ENCODE assay signal across 9 cellular contexts in genomic region chr10:89206402-89207180, GRCh38. TPM values are rescaled to one million over a fixed set of nuclear protein-coding genes. Genes with fewer than 3 reads are reported as not detected.
DNase-seq lines count a peak whose midpoint lies in the region; ATAC-seq, FAIRE-seq and TF ChIP-seq lines count a peak whose summit lies in the region.
"Had no signal": no experiment of that assay in that cellular context is flagged by ENCODE, and none has a peak within 500 bp of the region (broad histone marks: within the 10 kb centered on the region; RNA-seq: fewer than 3 reads in every experiment).

No MANE protein-coding gene starts in this region.

- no peaks in the 10 kb centered on the region for H3K9me3 Mint-ChIP-seq in stimulated activated memory B cell treated with anti-CD40 and anti-IgM and Interleukin-4, amounts not matched to agents 10 μg/mL and 1 μg/mL and 100 μg/mL, for 72 hours

- intact Hi-C loops in left lung (cut with DNase I): no loop called here

- H3K36me3 ChIP-seq in SJCRH30 (no peaks in the 10 kb centered on the region), bronchial epithelial cell (ENCODE audit: control insufficient read depth, insufficient read depth, low read length) (no peaks in the 10 kb centered on the region), left lung (no peaks in the 10 kb centered on the region)

- H3K4me1 Mint-ChIP-seq in stimulated activated memory B cell treated with anti-CD40 and anti-IgM and Interleukin-4, amounts not matched to agents 10 μg/mL and 1 μg/mL and 100 μg/mL, for 72 hours: peaks cover 25% of the 10 kb centered on the region

- H3K4me1 ChIP-seq in SJCRH30 (no peaks in the 10 kb centered on the region), left lung (peaks cover 14 to 20% of the 10 kb centered on the region in 2 donors)

- H3K4me3 ChIP-seq in SJCRH30 (peak overlapping the region; percentile 43), bronchial epithelial cell (ENCODE audit: low read depth, low read length) (peak overlapping the region; percentile 39), left lung (peak overlapping the region; percentile 47 to 49)

- ATAC-seq in left lung (peak; percentile 53), GM18861 (IDR thresholded peaks at IDR 0.05; ENCODE audit: unreplicated experiment) (no peak)
- ATAC-seq in stimulated activated memory B cell treated with anti-CD40 and anti-IgM and Interleukin-4, amounts not matched to agents 10 μg/mL and 1 μg/mL and 100 μg/mL, for 72 hours: peak; percentile 50

- FAIRE-seq in bronchial epithelial cell (lab: Jason Lieb, UNC): peak; percentile 32

- H3K27ac Mint-ChIP-seq in stimulated activated memory B cell treated with anti-CD40 and anti-IgM and Interleukin-4, amounts not matched to agents 10 μg/mL and 1 μg/mL and 100 μg/mL, for 72 hours: peak overlapping the region; percentile 15

- no peaks in the 10 kb centered on the region for H3K36me3 Mint-ChIP-seq in stimulated activated memory B cell treated with anti-CD40 and anti-IgM and Interleukin-4, amounts not matched to agents 10 μg/mL and 1 μg/mL and 100 μg/mL, for 72 hours

- in situ Hi-C loops in GM13976 (cut with MboI; ENCODE audit: low sequenced_read_pairs, unreplicated experiment): no loop called here

- H3K9me3 ChIP-seq in SJCRH30 (replicated peaks) (no peaks in the 10 kb centered on the region), left lung (no peaks in the 10 kb centered on the region)

- no peak for TF ChIP-seq CTCF in GM13976 (IDR thresholded peaks at IDR 0.05; ENCODE audit: borderline replicate concordance, control extremely low read depth, extremely low read depth, insufficient read depth, missing control alignments)
- TF ChIP-seq CTCF in bronchial epithelial cell (IDR thresholded peaks at IDR 0.05; ENCODE audit: insufficient read depth, low read length, severe bottlenecking): no peak
- TF ChIP-seq CTCF in left lung (IDR thresholded peaks at IDR 0.05): no peak

- no peaks in the 10 kb centered on the region for H3K27me3 ChIP-seq in SJCRH30
- peaks cover 11% of the 10 kb centered on the region for H3K27me3 ChIP-seq in bronchial epithelial cell (ENCODE audit: control insufficient read depth, insufficient read depth, low read length)
- H3K27me3 ChIP-seq in left lung: peaks cover 0 to 58% of the 10 kb centered on the region in 2 donors

- no peak overlapping the region for H3K27ac ChIP-seq in SJCRH30
- H3K27ac ChIP-seq in left lung: peak overlapping the region; percentile 83 to 87

- DNase-seq in GM13976 (ENCODE audit: low spot score): peak; percentile 32
- peak; percentile 72 to 73 for DNase-seq in SJCRH30
- DNase-seq in bronchial epithelial cell (ENCODE audit: low read depth): no peak
- peak; percentile 61 to 79 for DNase-seq in left lung
- no peak for DNase-seq in dedifferentiated amniotic fluid mesenchymal stem cell (ENCODE audit: extremely low spot score)
- DNase-seq in iPS-NIHi11 (ENCODE audit: low spot score): no peak

- H3K27me3 Mint-ChIP-seq in stimulated activated memory B cell treated with anti-CD40 and anti-IgM and Interleukin-4, amounts not matched to agents 10 μg/mL and 1 μg/mL and 100 μg/mL, for 72 hours: peaks cover 12% of the 10 kb centered on the region

- H3K4me3 Mint-ChIP-seq in stimulated activated memory B cell treated with anti-CD40 and anti-IgM and Interleukin-4, amounts not matched to agents 10 μg/mL and 1 μg/mL and 100 μg/mL, for 72 hours: peak overlapping the region; percentile 74

RNA-seq across cellular contexts. Expression of gene CH25H, which starts 0.5 kb away (rescaled TPM):
- total RNA-seq in SJCRH30 (2014; rRNA removed; shearing (Covaris generic)): 0.22 TPM in 1 of 2 replicates, not detected in the other
- total RNA-seq in bronchial epithelial cell: not detected in 2 replicates
- total RNA-seq in left lung: 10 to 100 TPM in 1 of 2 donors, 1 to 10 TPM in 1; 9.8 to 14.7 TPM
- total RNA-seq: T-helper 1 cell treated with Interleukin-12 subunit alpha and Interleukin-12 subunit beta and Interleukin-4 antibody, amounts not matched to agents 30 ng/mL and 1 ng/mL, for 36 hours had no signal

RNA-seq across cellular contexts. Expression of gene LIPA, which starts 45.0 kb away (rescaled TPM):
- 14.5 and 14.6 TPM in 2 replicates for total RNA-seq in SJCRH30 (2014; rRNA removed; shearing (Covaris generic))
- total RNA-seq in bronchial epithelial cell (13.6 and 20.8 TPM in 2 replicates), left lung (100 to 1,000 TPM; 117 to 137 TPM)

Comparison
In these comparisons a context has a peak if more than half of its experiments do, and no peak if none do; other contexts are left out.
1. DNase-seq: peak in GM13976 (single experiment), SJCRH30 (2 of 2) and left lung (2 of 2); none in bronchial epithelial cell (single experiment), dedifferentiated amniotic fluid mesenchymal stem cell (single experiment) and iPS-NIHi11 (single experiment).
2. Peak in every context shown above with its lines, with median percentiles within 50 percentile points of each other: H3K4me3 ChIP-seq.